10 cellular contexts compared by ENCODE assay signal in the genomic region with DNA sequence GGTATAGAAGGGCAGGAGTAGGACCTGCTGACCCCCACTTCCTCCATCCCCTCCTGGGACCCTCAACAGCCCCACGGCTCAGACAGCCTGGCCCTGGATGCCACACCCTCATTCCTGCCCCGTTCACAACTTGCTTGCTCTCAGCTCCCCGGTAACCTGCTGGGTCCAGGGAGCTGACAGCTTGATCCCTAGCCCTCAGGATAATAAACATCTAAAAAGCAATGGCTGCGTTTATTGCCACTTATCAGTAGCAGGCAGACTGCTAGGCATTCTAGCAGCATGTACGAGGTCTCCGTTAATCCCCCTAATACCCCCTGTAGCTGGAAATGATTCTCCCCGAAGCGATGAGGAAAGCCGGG. TPM values are rescaled to one million over a fixed set of nuclear protein-coding genes. Genes with fewer than 3 reads are reported as not detected.
DNase-seq lines count a peak whose midpoint lies in the region; ATAC-seq and TF ChIP-seq lines count a peak whose summit lies in the region.
"Had no signal": no experiment of that assay in that cellular context is flagged by ENCODE, and none has a peak within 500 bp of the region (broad histone marks: within the 10 kb centered on the region; RNA-seq: fewer than 3 reads in every experiment).

No MANE protein-coding gene starts in this region.

- H3K9me3 ChIP-seq in lower lobe of right lung: no peaks in the 10 kb centered on the region
- H3K9me3 ChIP-seq in thyroid gland: no peaks in the 10 kb centered on the region

- H3K4me3 ChIP-seq in lower lobe of right lung: peak overlapping the region; percentile 46
- no peak overlapping the region for H3K4me3 ChIP-seq in thyroid gland (replicated peaks in 1 of 3)

- intact Hi-C loops in lower lobe of right lung (cut with DNase I): loop anchor here (5.0 kb wide), 1 partner anchor 42 kb away; the partner anchor contains the start of gene PXN
- intact Hi-C loops in thyroid gland (cut with DNase I): no loop called here

- H3K36me3 ChIP-seq in lower lobe of right lung: peaks cover 54% of the 10 kb centered on the region
- peaks cover 32 to 33% of the 10 kb centered on the region in 2 donors for H3K36me3 ChIP-seq in thyroid gland

- no peak for TF ChIP-seq POLR2A in thyroid gland (IDR thresholded peaks at IDR 0.05)

- ATAC-seq in activated T-cell treated with anti-CD3 and anti-CD28 coated beads, Interleukin-2, amount 50 U/mL, for 72 hours (replicated peaks in 1 of 2): no peak
- ATAC-seq in activated naive CD8-positive, alpha-beta T cell treated with anti-CD3 and anti-CD28 coated beads, Interleukin-2, amount 10 ng/mL, durations not matched to agents 7 days and 5 days (ENCODE audit: low read depth): no peak
- ATAC-seq in lower lobe of right lung (peak in 1 of 2 donors; percentile 20), HG02642 (IDR thresholded peaks at IDR 0.05; ENCODE audit: poor library complexity, unreplicated experiment) (no peak)

- peaks cover 0 to 9% of the 10 kb centered on the region in 2 donors for H3K36me3 Mint-ChIP-seq in activated T-cell treated with anti-CD3 and anti-CD28 coated beads, Interleukin-2, amount 50 U/mL, for 72 hours (ENCODE audit: insufficient read depth in 2 of 2)
- peaks cover 7% of the 10 kb centered on the region for H3K36me3 Mint-ChIP-seq in activated naive CD8-positive, alpha-beta T cell treated with anti-CD3 and anti-CD28 coated beads, Interleukin-2, amount 10 ng/mL, durations not matched to agents 7 days and 5 days

- no peaks in the 10 kb centered on the region for H3K27me3 ChIP-seq in lower lobe of right lung (ENCODE audit: low read depth)
- no peaks in the 10 kb centered on the region for H3K27me3 ChIP-seq in thyroid gland

- DNase-seq in activated T-cell treated with anti-CD3 and anti-CD28 coated beads, Interleukin-2, amount 50 U/mL, for 72 hours: no peak
- no peak for DNase-seq in activated T-cell treated with anti-CD3 and anti-CD28 coated beads for 4 hours
- DNase-seq in activated naive CD8-positive, alpha-beta T cell treated with anti-CD3 and anti-CD28 coated beads, Interleukin-2, amount 10 ng/mL, durations not matched to agents 7 days and 5 days: no peak
- no peak for DNase-seq in lower lobe of right lung
- DNase-seq in thyroid gland: no peak
- DNase-seq in NCI-H526 treated with DMSO at 0.1 percent for 48 hours (lab: John Stamatoyannopoulos, UW): no peak
- DNase-seq in CD1c-positive myeloid dendritic cell (ENCODE audit: extremely low spot score): no peak
- DNase-seq: DND-41 had no signal

- no peaks in the 10 kb centered on the region for H3K27me3 Mint-ChIP-seq in activated T-cell treated with anti-CD3 and anti-CD28 coated beads, Interleukin-2, amount 50 U/mL, for 72 hours (ENCODE audit: low read depth)
- no peaks in the 10 kb centered on the region for H3K27me3 Mint-ChIP-seq in activated naive CD8-positive, alpha-beta T cell treated with anti-CD3 and anti-CD28 coated beads, Interleukin-2, amount 10 ng/mL, durations not matched to agents 7 days and 5 days

- TF ChIP-seq CTCF in lower lobe of right lung (IDR thresholded peaks at IDR 0.05) (no peak), thyroid gland (IDR thresholded peaks at IDR 0.05) (no peak)

- peak overlapping the region; percentile 82 for H3K27ac ChIP-seq in lower lobe of right lung
- H3K27ac ChIP-seq in thyroid gland: peak overlapping the region; percentile 75 to 84 (median 80)
- H3K27ac ChIP-seq: KMS-11 had no signal

- no peaks in the 10 kb centered on the region for H3K9me3 Mint-ChIP-seq in activated T-cell treated with anti-CD3 and anti-CD28 coated beads, Interleukin-2, amount 50 U/mL, for 72 hours
- H3K9me3 Mint-ChIP-seq in activated naive CD8-positive, alpha-beta T cell treated with anti-CD3 and anti-CD28 coated beads, Interleukin-2, amount 10 ng/mL, durations not matched to agents 7 days and 5 days: no peaks in the 10 kb centered on the region

- peaks cover 67% of the 10 kb centered on the region for H3K4me1 ChIP-seq in lower lobe of right lung
- peaks cover 43 to 56% of the 10 kb centered on the region in 2 donors for H3K4me1 ChIP-seq in thyroid gland

- peak overlapping the region; percentile 96 for H3K27ac Mint-ChIP-seq in activated T-cell treated with anti-CD3 and anti-CD28 coated beads, Interleukin-2, amount 50 U/mL, for 72 hours
- H3K27ac Mint-ChIP-seq in activated naive CD8-positive, alpha-beta T cell treated with anti-CD3 and anti-CD28 coated beads, Interleukin-2, amount 10 ng/mL, durations not matched to agents 7 days and 5 days: peak overlapping the region; percentile 90

- peaks cover 49% of the 10 kb centered on the region for H3K4me1 Mint-ChIP-seq in activated T-cell treated with anti-CD3 and anti-CD28 coated beads, Interleukin-2, amount 50 U/mL, for 72 hours (ENCODE audit: low read depth)
- H3K4me1 Mint-ChIP-seq in activated naive CD8-positive, alpha-beta T cell treated with anti-CD3 and anti-CD28 coated beads, Interleukin-2, amount 10 ng/mL, durations not matched to agents 7 days and 5 days: peaks cover 39% of the 10 kb centered on the region

- POLR2A ChIA-PET in activated naive CD8-positive, alpha-beta T cell treated with anti-CD3 and anti-CD28 coated beads, Interleukin-2, amount 10 ng/mL, durations not matched to agents 7 days and 5 days (lab: Charles Lee): interaction anchor here (4.8 to 9.7 kb wide), 4 partner anchors 24 to 66 kb away, joined by 62 to 202 read pairs (median 153); partner anchors contain the start of genes PXN, RNU4-1, RNU4-2 and RPLP0

- peak overlapping the region; percentile 78 to 87 for H3K4me3 Mint-ChIP-seq in activated T-cell treated with anti-CD3 and anti-CD28 coated beads, Interleukin-2, amount 50 U/mL, for 72 hours
- H3K4me3 Mint-ChIP-seq in activated naive CD8-positive, alpha-beta T cell treated with anti-CD3 and anti-CD28 coated beads, Interleukin-2, amount 10 ng/mL, durations not matched to agents 7 days and 5 days: peak overlapping the region; percentile 85

- 39 to 50% methylated on average over 9 of the region's 9 CpGs for WGBS in thyroid gland, 2 donors

RNA-seq across cellular contexts. Expression of gene RPLP0, which starts 24.3 kb away (rescaled TPM):
- total RNA-seq in activated T-cell treated with anti-CD3 and anti-CD28 coated beads, Interleukin-2, amount 50 U/mL, for 72 hours: 1,000 to 10,000 TPM; 4,846 to 5,223 TPM
- total RNA-seq in activated naive CD8-positive, alpha-beta T cell treated with anti-CD3 and anti-CD28 coated beads, Interleukin-2, amount 10 ng/mL, durations not matched to agents 7 days and 5 days: 1,000 to 10,000 TPM; 1,639 to 1,688 TPM
- total RNA-seq in lower lobe of right lung (1,285 TPM), thyroid gland (1,000 to 10,000 TPM; 1,176 to 3,070 (median 2,431) TPM)

RNA-seq across cellular contexts. Expression of gene GCN1, which starts 30.7 kb away (rescaled TPM):
- 100 to 1,000 TPM in 1 of 2 donors, 10 to 100 TPM in 1; 93.1 to 106 TPM for total RNA-seq in activated T-cell treated with anti-CD3 and anti-CD28 coated beads, Interleukin-2, amount 50 U/mL, for 72 hours
- total RNA-seq in activated naive CD8-positive, alpha-beta T cell treated with anti-CD3 and anti-CD28 coated beads, Interleukin-2, amount 10 ng/mL, durations not matched to agents 7 days and 5 days: 100 to 1,000 TPM; 101 to 110 TPM
- total RNA-seq in lower lobe of right lung: 73.6 TPM
- 100 to 1,000 TPM in 1 of 4 donors, 10 to 100 TPM in 3; 44.6 to 111 (median 73.6) TPM for total RNA-seq in thyroid gland

RNA-seq across cellular contexts. Expression of gene PXN, which starts 40.4 kb away (rescaled TPM):
- total RNA-seq in activated T-cell treated with anti-CD3 and anti-CD28 coated beads, Interleukin-2, amount 50 U/mL, for 72 hours: 10 to 100 TPM; 80.5 to 89.6 TPM
- total RNA-seq in activated naive CD8-positive, alpha-beta T cell treated with anti-CD3 and anti-CD28 coated beads, Interleukin-2, amount 10 ng/mL, durations not matched to agents 7 days and 5 days: 10 to 100 TPM; 89.0 to 94.7 TPM
- total RNA-seq in lower lobe of right lung: 105 TPM
- total RNA-seq in thyroid gland: 10 to 100 TPM; 61.7 to 95.5 (median 82.7) TPM
